27 cellular contexts compared by ENCODE assay signal in genomic region chr18:54052732-54053131, GRCh38.
"Had no signal": no experiment of that assay in that cellular context is flagged by ENCODE, and none has a peak within 500 bp of the region (broad histone marks: within the 10 kb centered on the region; RNA-seq: fewer than 3 reads in every experiment).

No MANE protein-coding gene starts in this region.

- H2AFZ ChIP-seq: neural progenitor cell, parathyroid adenoma had no signal

- ATAC-seq: lower lobe of right lung; natural killer cell; sciatic nerve; stimulated activated naive B cell treated with anti-CD40 and anti-IgM and Interleukin-4, amounts not matched to agents 10 μg/mL and 1 μg/mL and 100 μg/mL, for 72 hours; stimulated activated naive CD8-positive, alpha-beta T cell treated with anti-CD3 and anti-CD28 coated beads, Interleukin-15, Interleukin-2, amounts not matched to agents 100 U/mL and 50 U/mL, for 24 hours had no signal

- H3K36me3 ChIP-seq: lower lobe of right lung, neural progenitor cell, neutrophil, stomach, thyroid gland, transverse colon, upper lobe of left lung, vagina had no signal

- H3K27me3 ChIP-seq: neural progenitor cell, neutrophil, stomach, testis, thyroid gland, transverse colon, upper lobe of left lung, vagina had no signal

- H3K4me3 ChIP-seq: lower lobe of right lung, neural progenitor cell, psoas muscle, skin epidermis, stomach, testis, thyroid gland, transverse colon, upper lobe of left lung, vagina had no signal

- H3K4me1 ChIP-seq: lower lobe of right lung, neural progenitor cell, parathyroid adenoma, psoas muscle, thyroid gland, transverse colon, upper lobe of left lung, vagina had no signal

- DNase-seq: hypothalamus; immature natural killer cell; kidney; lower lobe of right lung; mesendoderm; naive B cell; natural killer cell; nephron progenitor cell; occipital lobe; psoas muscle; stimulated activated CD4-positive, alpha-beta T cell treated with anti-CD3 and anti-CD28 coated beads, Interleukin-12 subunit alpha, Interleukin-12 subunit beta, amount 100 ng/mL, for 4 hours; stimulated activated CD4-positive, alpha-beta T cell treated with anti-CD3 and anti-CD28 coated beads, Interleukin-15, amount 100 ng/mL, for 24 hours; stimulated activated CD4-positive, alpha-beta T cell treated with anti-CD3 and anti-CD28 coated beads, Interleukin-2, amount 100 ng/mL, for 24 hours; stimulated activated CD4-positive, alpha-beta T cell treated with anti-CD3 and anti-CD28 coated beads, Interleukin-4, amount 100 ng/mL, for 1 hour; stimulated activated naive B cell treated with anti-CD40 and anti-IgM and Interleukin-4, amounts not matched to agents 10 μg/mL and 1 μg/mL and 100 μg/mL, for 72 hours; stimulated activated naive CD8-positive, alpha-beta T cell treated with anti-CD3 and anti-CD28 coated beads, Interleukin-15, Interleukin-2, amounts not matched to agents 100 U/mL and 50 U/mL, for 24 hours; stomach; testis; thyroid gland; transverse colon; upper lobe of left lung had no signal

- H3K4me2 ChIP-seq: neural progenitor cell had no signal

- H3K9ac ChIP-seq: neural progenitor cell, parathyroid adenoma had no signal

- H3K9me3 ChIP-seq: lower lobe of right lung, neutrophil, psoas muscle, stomach, testis, thyroid gland, transverse colon, upper lobe of left lung, vagina had no signal

- H3K27ac ChIP-seq: lower lobe of right lung, neural progenitor cell, neutrophil, parathyroid adenoma, psoas muscle, skin epidermis, stomach, testis, thyroid gland, transverse colon, upper lobe of left lung, vagina had no signal
